Comparison of ENCODE assay signal across 26 cellular contexts in genomic region chr6:114159727-114160126, GRCh38.
"Had no signal": no experiment of that assay in that cellular context is flagged by ENCODE, and none has a peak within 500 bp of the region (broad histone marks: within the 10 kb centered on the region; RNA-seq: fewer than 3 reads in every experiment).

No MANE protein-coding gene starts in this region.

- H3K36me3 ChIP-seq: colonic mucosa, esophagus squamous epithelium, gastrocnemius medialis, heart right ventricle, left lung, lower lobe of right lung had no signal

- FAIRE-seq: endometrium, islet of Langerhans, keratinocyte had no signal

- H3K4me3 ChIP-seq: colonic mucosa, esophagus squamous epithelium, gastrocnemius medialis, heart right ventricle, left lung, lower lobe of right lung, mucosa of descending colon had no signal

- DNase-seq: colonic mucosa; cortex of kidney; effector CD8-positive, alpha-beta T cell; effector memory CD8-positive, alpha-beta T cell; endodermal cell; erythroblast; esophagus squamous epithelium; foreskin fibroblast; foreskin melanocyte; gastrocnemius medialis; glutamatergic neuron; head of caudate nucleus; heart right ventricle; hippocampal formation; left cardiac atrium; left lung; left ventricle myocardium superior; lower lobe of right lung; mesenchymal stem cell; mucosa of descending colon; naive B cell had no signal

- ATAC-seq: effector memory CD8-positive, alpha-beta T cell; esophagus mucosa; gastrocnemius medialis; heart right ventricle; left cardiac atrium; left lung; left ventricle myocardium superior; lower lobe of right lung; mucosa of descending colon had no signal

- H3K27me3 ChIP-seq: colonic mucosa, esophagus squamous epithelium, gastrocnemius medialis, heart right ventricle, left lung had no signal

- H3K9me3 ChIP-seq: colonic mucosa, esophagus squamous epithelium, gastrocnemius medialis, heart right ventricle, left lung, lower lobe of right lung, mucosa of descending colon had no signal

- H3K4me1 ChIP-seq: colonic mucosa, esophagus squamous epithelium, gastrocnemius medialis, heart right ventricle, left lung, lower lobe of right lung had no signal

- H3K27ac ChIP-seq: colonic mucosa, epithelial cell of prostate, esophagus squamous epithelium, gastrocnemius medialis, heart right ventricle, left lung, lower lobe of right lung had no signal
